In the genomic region with DNA sequence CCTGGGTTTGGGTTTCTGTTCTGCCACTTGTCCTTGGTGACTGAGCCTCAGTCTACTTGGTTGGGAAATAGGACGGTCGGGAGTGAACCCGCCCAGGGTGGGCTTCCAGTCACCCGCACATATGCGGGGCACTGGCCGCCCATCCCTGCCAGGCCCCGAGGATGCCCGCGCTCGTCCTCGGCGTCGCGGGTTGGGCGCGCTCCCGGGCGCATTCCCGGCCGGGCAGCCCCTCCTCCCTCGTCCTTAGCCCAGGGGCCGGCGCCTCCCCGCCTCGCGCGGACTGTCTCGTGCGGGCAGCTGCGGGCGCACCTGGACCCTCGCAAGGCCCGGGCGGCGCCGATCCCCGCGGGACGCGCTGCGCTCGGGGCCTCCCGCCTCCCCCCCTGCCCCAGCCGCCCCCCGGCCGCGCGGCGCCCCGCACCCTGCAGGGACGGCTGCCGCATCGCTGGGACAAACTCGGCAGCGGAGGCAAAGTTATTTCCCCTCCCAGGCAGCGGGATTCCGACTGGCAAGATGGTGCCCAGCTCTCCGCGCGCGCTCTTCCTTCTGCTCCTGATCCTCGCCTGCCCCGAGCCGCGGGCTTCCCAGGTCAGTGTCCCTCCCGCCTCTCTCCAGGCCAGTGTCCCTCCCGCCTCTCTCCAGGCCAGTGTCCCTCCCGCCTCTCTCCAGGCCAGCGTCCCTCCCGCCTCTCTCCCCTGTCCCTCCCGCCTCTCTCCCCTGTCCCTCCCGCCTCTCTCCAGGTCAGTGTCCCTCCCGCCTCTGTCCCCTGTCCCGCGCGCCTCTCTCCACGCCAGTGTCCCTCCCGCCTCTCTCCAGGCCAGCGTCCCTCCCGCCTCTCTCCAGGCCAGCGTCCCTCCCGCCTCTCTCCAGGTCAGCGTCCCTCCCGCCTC, we compare ENCODE assay signal across 8 cellular contexts. TPM values are rescaled to one million over a fixed set of nuclear protein-coding genes. Genes with fewer than 3 reads are reported as not detected.
DNase-seq lines count a peak whose midpoint lies in the region; ATAC-seq and TF ChIP-seq lines count a peak whose summit lies in the region.

A gene with protein sequence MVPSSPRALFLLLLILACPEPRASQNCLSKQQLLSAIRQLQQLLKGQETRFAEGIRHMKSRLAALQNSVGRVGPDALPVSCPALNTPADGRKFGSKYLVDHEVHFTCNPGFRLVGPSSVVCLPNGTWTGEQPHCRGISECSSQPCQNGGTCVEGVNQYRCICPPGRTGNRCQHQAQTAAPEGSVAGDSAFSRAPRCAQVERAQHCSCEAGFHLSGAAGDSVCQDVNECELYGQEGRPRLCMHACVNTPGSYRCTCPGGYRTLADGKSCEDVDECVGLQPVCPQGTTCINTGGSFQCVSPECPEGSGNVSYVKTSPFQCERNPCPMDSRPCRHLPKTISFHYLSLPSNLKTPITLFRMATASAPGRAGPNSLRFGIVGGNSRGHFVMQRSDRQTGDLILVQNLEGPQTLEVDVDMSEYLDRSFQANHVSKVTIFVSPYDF (plus strand): TSS at position 243 of the 890 bp plus-strand sequence. CDS start 271 bp downstream, at position 514.

- intact Hi-C loops in colonic mucosa (cut with DNase I), result no loop called here
- intact Hi-C loops in aorta (cut with DNase I), result no loop called here

- WGBS in aorta, 2 donors, result 1% methylated on average over 46 to 84 of the region's 84 CpGs

- H3K36me3 ChIP-seq in colonic mucosa, result no peaks in the 10 kb centered on the region
- H3K36me3 ChIP-seq in aorta (ENCODE audit: control insufficient read depth in 1 of 2, insufficient read depth in 2 of 2, low read length in 1 of 2), result no peaks in the 10 kb centered on the region

- DNase-seq in ELR (ENCODE audit: low read depth) (peak; percentile 55), NCI-H2196 (lab: John Stamatoyannopoulos, UW; ENCODE audit: unreplicated experiment) (peak; percentile 39), colonic mucosa (no peak), mesothelial cell of epicardium (ENCODE audit: low spot score in 2 of 2, unreplicated experiment in 2 of 2) (no peak), aorta (no peak), glomerular visceral epithelial cell (ENCODE audit: extremely low spot score) (no peak)

- no peak for TF ChIP-seq CTCF in colonic mucosa (IDR thresholded peaks at IDR 0.05)
- no peak for TF ChIP-seq CTCF in mesothelial cell of epicardium (IDR thresholded peaks at IDR 0.05; ENCODE audit: unreplicated experiment)

- peak within 1 kb of the TSS; percentile 70 for H3K4me3 Mint-ChIP-seq in mesothelial cell of epicardium

- peaks cover 62% of the 10 kb centered on the region for H3K27me3 Mint-ChIP-seq in mesothelial cell of epicardium (ENCODE audit: low read depth)

- no peaks in the 10 kb centered on the region for H3K4me1 ChIP-seq in colonic mucosa
- no peaks in the 10 kb centered on the region for H3K4me1 ChIP-seq in aorta (ENCODE audit: control insufficient read depth in 1 of 2, insufficient read depth in 2 of 2, low read length in 2 of 2)

- no peak within 1 kb of the TSS for H3K27ac Mint-ChIP-seq in mesothelial cell of epicardium

- H3K27ac ChIP-seq in colonic mucosa (no peak within 1 kb of the TSS), aorta (ENCODE audit: low read depth in 1 of 2, low read length in 2 of 2) (no peak within 1 kb of the TSS)

- H3K27me3 ChIP-seq in colonic mucosa (peaks cover 10% of the 10 kb centered on the region), aorta (ENCODE audit: control insufficient read depth in 1 of 2, insufficient read depth in 2 of 2, low read length in 1 of 2) (no peaks in the 10 kb centered on the region)

- peaks cover 18% of the 10 kb centered on the region for H3K4me1 Mint-ChIP-seq in mesothelial cell of epicardium

- H3K9ac ChIP-seq in colonic mucosa (ENCODE audit: low read depth in 2 of 2, low read length in 2 of 2), result peak within 1 kb of the TSS; percentile 1 to 55

- no peaks in the 10 kb centered on the region for H3K9me3 Mint-ChIP-seq in mesothelial cell of epicardium

- peaks cover 1% of the 10 kb centered on the region for H3K36me3 Mint-ChIP-seq in mesothelial cell of epicardium

- H3K9me3 ChIP-seq in colonic mucosa (no peaks in the 10 kb centered on the region), aorta (ENCODE audit: control insufficient read depth, low read length) (no peaks in the 10 kb centered on the region)

- ATAC-seq in aorta (ENCODE audit: low FRiP score) (peak; percentile 62), HG02759 (IDR thresholded peaks at IDR 0.05; ENCODE audit: unreplicated experiment) (no peak), HG02970 (IDR thresholded peaks at IDR 0.05; ENCODE audit: low FRiP score, unreplicated experiment) (no peak)

- H3K4me3 ChIP-seq in colonic mucosa (peak within 1 kb of the TSS; percentile 48), aorta (ENCODE audit: low read length in 2 of 2) (peak within 1 kb of the TSS; percentile 52 to 88)

RNA-seq across cellular contexts. Expression of the gene that starts here (rescaled TPM):
- total RNA-seq in colonic mucosa (under 1 TPM; 0.10 to 0.66 TPM), mesothelial cell of epicardium (1.9 to 2.4 TPM (median 2.2 TPM) in 3 replicates), aorta (1 to 10 TPM; 4.5 to 6.1 TPM)
- polyA plus RNA-seq in aorta, result 10 to 100 TPM in 1 of 2 donors, 1 to 10 TPM in 1; 2.6 to 13.5 TPM

Comparison
In these comparisons a context has a peak if more than half of its experiments do, and no peak if none do; other contexts are left out.
1. DNase-seq: peak in ELR (single experiment) and NCI-H2196 (single experiment); none in colonic mucosa (single experiment), mesothelial cell of epicardium (0 of 2), aorta (0 of 2) and glomerular visceral epithelial cell (single experiment).